ENCODE assay signal across 24 cellular contexts in the genomic region with DNA sequence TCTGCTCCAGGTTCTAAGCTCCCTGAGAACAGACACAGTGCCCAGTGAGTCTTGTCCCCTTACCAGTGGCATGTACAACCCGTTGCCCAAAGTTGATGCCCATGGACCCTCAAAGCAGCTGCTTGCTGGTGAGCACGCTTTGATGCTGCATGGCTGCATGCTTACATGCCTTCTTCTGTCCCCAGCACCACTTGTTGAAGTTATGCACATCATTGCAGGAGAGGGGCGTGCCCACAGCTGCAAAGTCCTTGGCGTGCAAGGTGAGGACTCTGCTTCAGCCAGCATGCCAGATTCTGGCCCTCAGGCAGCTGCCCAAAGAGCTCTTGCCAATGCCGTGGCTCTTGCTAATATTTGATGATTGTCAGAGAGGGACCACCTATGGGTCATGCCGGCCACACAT.
"Had no signal": no experiment of that assay in that cellular context is flagged by ENCODE, and none has a peak within 500 bp of the region (broad histone marks: within the 10 kb centered on the region; RNA-seq: fewer than 3 reads in every experiment).

No MANE protein-coding gene starts in this region.

- ATAC-seq: lower lobe of right lung; natural killer cell; psoas muscle; sciatic nerve; stimulated activated effector memory CD8-positive, alpha-beta T cell treated with anti-CD3 and anti-CD28 coated beads, Interleukin-12 subunit alpha, Interleukin-12 subunit beta, amount 100 ng/mL, for 72 hours had no signal

- H3K27ac ChIP-seq: hepatocyte, lower lobe of right lung, neural progenitor cell, neutrophil, parathyroid adenoma, psoas muscle, suprapubic skin, tibial nerve, uterus had no signal

- H3K36me3 ChIP-seq: lower lobe of right lung, neural progenitor cell, neutrophil, spleen, suprapubic skin, tibial nerve, uterus had no signal

- H3K4me1 ChIP-seq: lower lobe of right lung, neural progenitor cell, suprapubic skin, tibial nerve had no signal

- H3K36me3 Mint-ChIP-seq: naive B cell; natural killer cell; neural progenitor cell; stimulated activated effector memory CD8-positive, alpha-beta T cell treated with anti-CD3 and anti-CD28 coated beads, Interleukin-12 subunit alpha, Interleukin-12 subunit beta, amount 100 ng/mL, for 72 hours; type B pancreatic cell had no signal

- H3K9me3 ChIP-seq: lower lobe of right lung, neutrophil, psoas muscle, spleen, suprapubic skin, tibial nerve, uterus had no signal

- H3K27me3 Mint-ChIP-seq: stimulated activated naive CD8-positive, alpha-beta T cell treated with anti-CD3 and anti-CD28 coated beads, Interleukin-15, Interleukin-2, amounts not matched to agents 100 ng/mL and 50 ng/mL, for 24 hours had no signal

- H3K9me3 Mint-ChIP-seq: natural killer cell; nephron progenitor cell; neural progenitor cell; stimulated activated effector memory CD8-positive, alpha-beta T cell treated with anti-CD3 and anti-CD28 coated beads, Interleukin-12 subunit alpha, Interleukin-12 subunit beta, amount 100 ng/mL, for 72 hours; stimulated activated naive CD8-positive, alpha-beta T cell treated with anti-CD3 and anti-CD28 coated beads, Interleukin-15, Interleukin-2, amounts not matched to agents 100 ng/mL and 50 ng/mL, for 24 hours; type B pancreatic cell had no signal

- H3K27ac Mint-ChIP-seq: naive B cell; natural killer cell; nephron progenitor cell; neural progenitor cell; stimulated activated effector memory CD8-positive, alpha-beta T cell treated with anti-CD3 and anti-CD28 coated beads, Interleukin-12 subunit alpha, Interleukin-12 subunit beta, amount 100 ng/mL, for 72 hours; stimulated activated naive CD8-positive, alpha-beta T cell treated with anti-CD3 and anti-CD28 coated beads, Interleukin-15, Interleukin-2, amounts not matched to agents 100 ng/mL and 50 ng/mL, for 24 hours; type B pancreatic cell had no signal

- H3K4me3 Mint-ChIP-seq: naive B cell; natural killer cell; nephron progenitor cell; neural progenitor cell; stimulated activated effector memory CD8-positive, alpha-beta T cell treated with anti-CD3 and anti-CD28 coated beads, Interleukin-12 subunit alpha, Interleukin-12 subunit beta, amount 100 ng/mL, for 72 hours; stimulated activated naive CD8-positive, alpha-beta T cell treated with anti-CD3 and anti-CD28 coated beads, Interleukin-15, Interleukin-2, amounts not matched to agents 100 ng/mL and 50 ng/mL, for 24 hours; type B pancreatic cell had no signal

- H3K4me3 ChIP-seq: hepatocyte, lower lobe of right lung, neural progenitor cell, psoas muscle, spleen, suprapubic skin, tibial nerve, uterus had no signal

- H3K4me1 Mint-ChIP-seq: naive B cell, neural progenitor cell had no signal

- H3K27me3 ChIP-seq: neural progenitor cell, neutrophil, spleen, suprapubic skin, tibial nerve, uterus had no signal

- DNase-seq: islet precursor cell; lower lobe of right lung; mammary epithelial cell; mesenchymal stem cell; naive B cell; natural killer cell; nephron progenitor cell; occipital lobe; psoas muscle; small intestine; spleen; stimulated activated CD4-positive, alpha-beta T cell treated with anti-CD3 and anti-CD28 coated beads, Interleukin-4, amount 100 ng/mL, for 24 hours; stimulated activated naive CD4-positive, alpha-beta T cell; uterus had no signal
